Comparison of ENCODE assay signal across 1 cellular context in the genomic region with DNA sequence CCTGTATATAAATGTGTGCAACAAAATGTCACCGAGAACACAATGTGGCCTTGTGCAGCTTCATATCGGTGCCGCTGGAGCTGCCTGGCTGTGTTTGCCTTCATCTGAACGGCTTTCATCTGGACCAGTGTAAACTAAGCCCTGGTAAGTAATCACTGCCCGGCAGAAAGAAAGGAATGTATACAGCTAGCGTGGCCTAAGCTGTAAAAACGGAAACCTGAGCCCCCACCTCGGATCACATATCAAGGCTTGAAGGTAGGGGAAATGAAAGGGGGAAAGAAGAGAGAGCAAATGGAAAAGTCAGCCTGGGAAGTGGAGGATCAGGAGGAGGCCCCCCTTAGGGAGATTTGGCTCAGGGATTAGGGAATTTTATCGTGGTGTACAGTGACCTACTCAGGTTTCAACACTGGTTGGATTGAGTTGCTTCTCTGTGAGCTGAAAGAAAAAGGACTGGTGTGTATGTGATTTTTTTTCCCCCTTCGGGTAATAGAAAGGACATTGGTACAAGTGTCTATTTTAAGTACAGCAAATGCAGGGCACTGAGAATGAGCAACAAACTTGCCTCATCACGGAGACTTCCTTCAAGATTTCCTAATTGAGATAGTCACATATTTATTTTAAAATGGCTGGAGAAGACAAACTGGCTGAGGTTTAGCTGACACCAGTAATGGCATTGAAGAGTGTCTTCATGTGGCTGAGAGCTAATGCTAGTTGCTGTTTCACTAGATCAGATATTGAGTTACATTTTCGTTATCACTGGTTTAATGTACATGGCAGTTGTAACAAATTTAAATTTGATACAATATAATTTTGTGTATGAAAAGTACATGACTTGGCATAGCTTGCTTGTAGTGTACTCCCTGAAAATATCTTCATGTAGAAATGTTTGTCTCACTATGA.
TF ChIP-seq lines count a peak whose summit lies in the region.

No MANE protein-coding gene starts in this region.

TF ChIP-seq in HepG2, 621 proteins besides CTCF, POLR2A, EP300 and RAD21 (continued from another document and continues in another):
- no peak for TF ChIP-seq NR2F6 (IDR thresholded peaks at IDR 0.05)
- peak; percentile 63; the same call in 1 of the 2 replicates for TF ChIP-seq NR2F6 (CRISPR knock-in tag; IDR thresholded peaks at IDR 0.05)
- TF ChIP-seq FLYWCH1 (CRISPR knock-in tag; IDR thresholded peaks at IDR 0.05) = no peak
- no peak for TF ChIP-seq ELF4 (CRISPR knock-in tag; IDR thresholded peaks at IDR 0.05; ENCODE audit: borderline replicate concordance)
- TF ChIP-seq CENPT (CRISPR knock-in tag; IDR thresholded peaks at IDR 0.05; ENCODE audit: low read depth) = no peak
- no peak for TF ChIP-seq HCFC1 (IDR thresholded peaks at IDR 0.05; ENCODE audit: low read depth, low read length)
- TF ChIP-seq KDM2A (CRISPR knock-in tag; IDR thresholded peaks at IDR 0.05; ENCODE audit: borderline replicate concordance, low read depth) = peak; percentile 73; the same call in 1 of the 2 replicates
- peak; percentile 74; the same call in 1 of the 2 replicates for TF ChIP-seq ZNF878 (CRISPR knock-in tag; IDR thresholded peaks at IDR 0.05)
- TF ChIP-seq, protein P1, sequence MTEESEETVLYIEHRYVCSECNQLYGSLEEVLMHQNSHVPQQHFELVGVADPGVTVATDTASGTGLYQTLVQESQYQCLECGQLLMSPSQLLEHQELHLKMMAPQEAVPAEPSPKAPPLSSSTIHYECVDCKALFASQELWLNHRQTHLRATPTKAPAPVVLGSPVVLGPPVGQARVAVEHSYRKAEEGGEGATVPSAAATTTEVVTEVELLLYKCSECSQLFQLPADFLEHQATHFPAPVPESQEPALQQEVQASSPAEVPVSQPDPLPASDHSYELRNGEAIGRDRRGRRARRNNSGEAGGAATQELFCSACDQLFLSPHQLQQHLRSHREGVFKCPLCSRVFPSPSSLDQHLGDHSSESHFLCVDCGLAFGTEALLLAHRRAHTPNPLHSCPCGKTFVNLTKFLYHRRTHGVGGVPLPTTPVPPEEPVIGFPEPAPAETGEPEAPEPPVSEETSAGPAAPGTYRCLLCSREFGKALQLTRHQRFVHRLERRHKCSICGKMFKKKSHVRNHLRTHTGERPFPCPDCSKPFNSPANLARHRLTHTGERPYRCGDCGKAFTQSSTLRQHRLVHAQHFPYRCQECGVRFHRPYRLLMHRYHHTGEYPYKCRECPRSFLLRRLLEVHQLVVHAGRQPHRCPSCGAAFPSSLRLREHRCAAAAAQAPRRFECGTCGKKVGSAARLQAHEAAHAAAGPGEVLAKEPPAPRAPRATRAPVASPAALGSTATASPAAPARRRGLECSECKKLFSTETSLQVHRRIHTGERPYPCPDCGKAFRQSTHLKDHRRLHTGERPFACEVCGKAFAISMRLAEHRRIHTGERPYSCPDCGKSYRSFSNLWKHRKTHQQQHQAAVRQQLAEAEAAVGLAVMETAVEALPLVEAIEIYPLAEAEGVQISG (CRISPR knock-in tag; IDR thresholded peaks at IDR 0.05) = peak; percentile 72
- TF ChIP-seq SMAD3 (CRISPR knock-in tag; IDR thresholded peaks at IDR 0.05) = peak; percentile 82
- TF ChIP-seq, protein P2, sequence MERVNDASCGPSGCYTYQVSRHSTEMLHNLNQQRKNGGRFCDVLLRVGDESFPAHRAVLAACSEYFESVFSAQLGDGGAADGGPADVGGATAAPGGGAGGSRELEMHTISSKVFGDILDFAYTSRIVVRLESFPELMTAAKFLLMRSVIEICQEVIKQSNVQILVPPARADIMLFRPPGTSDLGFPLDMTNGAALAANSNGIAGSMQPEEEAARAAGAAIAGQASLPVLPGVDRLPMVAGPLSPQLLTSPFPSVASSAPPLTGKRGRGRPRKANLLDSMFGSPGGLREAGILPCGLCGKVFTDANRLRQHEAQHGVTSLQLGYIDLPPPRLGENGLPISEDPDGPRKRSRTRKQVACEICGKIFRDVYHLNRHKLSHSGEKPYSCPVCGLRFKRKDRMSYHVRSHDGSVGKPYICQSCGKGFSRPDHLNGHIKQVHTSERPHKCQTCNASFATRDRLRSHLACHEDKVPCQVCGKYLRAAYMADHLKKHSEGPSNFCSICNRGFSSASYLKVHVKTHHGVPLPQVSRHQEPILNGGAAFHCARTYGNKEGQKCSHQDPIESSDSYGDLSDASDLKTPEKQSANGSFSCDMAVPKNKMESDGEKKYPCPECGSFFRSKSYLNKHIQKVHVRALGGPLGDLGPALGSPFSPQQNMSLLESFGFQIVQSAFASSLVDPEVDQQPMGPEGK (CRISPR knock-in tag; IDR thresholded peaks at IDR 0.05) = peak; percentile 95
- no peak; the same call in 1 of the 2 replicates for TF ChIP-seq ZNF816 (CRISPR knock-in tag; IDR thresholded peaks at IDR 0.05; ENCODE audit: borderline replicate concordance)
- TF ChIP-seq, protein P3, sequence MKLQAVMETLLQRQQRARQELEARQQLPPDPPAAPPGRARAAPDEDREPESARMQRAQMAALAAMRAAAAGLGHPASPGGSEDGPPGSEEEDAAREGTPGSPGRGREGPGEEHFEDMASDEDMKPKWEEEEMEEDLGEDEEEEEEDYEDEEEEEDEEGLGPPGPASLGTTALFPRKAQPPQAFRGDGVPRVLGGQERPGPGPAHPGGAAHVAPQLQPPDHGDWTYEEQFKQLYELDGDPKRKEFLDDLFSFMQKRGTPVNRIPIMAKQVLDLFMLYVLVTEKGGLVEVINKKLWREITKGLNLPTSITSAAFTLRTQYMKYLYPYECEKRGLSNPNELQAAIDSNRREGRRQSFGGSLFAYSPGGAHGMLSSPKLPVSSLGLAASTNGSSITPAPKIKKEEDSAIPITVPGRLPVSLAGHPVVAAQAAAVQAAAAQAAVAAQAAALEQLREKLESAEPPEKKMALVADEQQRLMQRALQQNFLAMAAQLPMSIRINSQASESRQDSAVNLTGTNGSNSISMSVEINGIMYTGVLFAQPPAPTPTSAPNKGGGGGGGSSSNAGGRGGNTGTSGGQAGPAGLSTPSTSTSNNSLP (IDR thresholded peaks at IDR 0.05; ENCODE audit: low read depth, low read length) = peak; percentile 87
- TF ChIP-seq ASH2L (IDR thresholded peaks at IDR 0.05; ENCODE audit: insufficient read length, low read depth, low read length) = peak; percentile 92
- no peak for TF ChIP-seq SOX6 (IDR thresholded peaks at IDR 0.05)
- peak; percentile 88 for TF ChIP-seq SOX6 (CRISPR knock-in tag; IDR thresholded peaks at IDR 0.05)
- TF ChIP-seq, protein P4, sequence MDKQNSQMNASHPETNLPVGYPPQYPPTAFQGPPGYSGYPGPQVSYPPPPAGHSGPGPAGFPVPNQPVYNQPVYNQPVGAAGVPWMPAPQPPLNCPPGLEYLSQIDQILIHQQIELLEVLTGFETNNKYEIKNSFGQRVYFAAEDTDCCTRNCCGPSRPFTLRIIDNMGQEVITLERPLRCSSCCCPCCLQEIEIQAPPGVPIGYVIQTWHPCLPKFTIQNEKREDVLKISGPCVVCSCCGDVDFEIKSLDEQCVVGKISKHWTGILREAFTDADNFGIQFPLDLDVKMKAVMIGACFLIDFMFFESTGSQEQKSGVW (CRISPR knock-in tag; IDR thresholded peaks at IDR 0.05; ENCODE audit: borderline replicate concordance) = no peak
- peak; percentile 49; the same call in 1 of the 2 replicates for TF ChIP-seq ZFY (CRISPR knock-in tag; IDR thresholded peaks at IDR 0.05)
- TF ChIP-seq ZNF547 (CRISPR knock-in tag; IDR thresholded peaks at IDR 0.05) = no peak
- TF ChIP-seq ISX (CRISPR knock-in tag; conservative IDR thresholded peaks at IDR 0.05) = no peak
- no peak for TF ChIP-seq EZH2 (conservative IDR thresholded peaks at IDR 0.05; ENCODE audit: low read depth, low read length)
- TF ChIP-seq, protein P5, sequence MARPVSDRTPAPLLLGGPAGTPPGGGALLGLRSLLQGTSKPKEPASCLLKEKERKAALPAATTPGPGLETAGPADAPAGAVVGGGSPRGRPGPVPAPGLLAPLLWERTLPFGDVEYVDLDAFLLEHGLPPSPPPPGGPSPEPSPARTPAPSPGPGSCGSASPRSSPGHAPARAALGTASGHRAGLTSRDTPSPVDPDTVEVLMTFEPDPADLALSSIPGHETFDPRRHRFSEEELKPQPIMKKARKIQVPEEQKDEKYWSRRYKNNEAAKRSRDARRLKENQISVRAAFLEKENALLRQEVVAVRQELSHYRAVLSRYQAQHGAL (CRISPR knock-in tag; IDR thresholded peaks at IDR 0.05; ENCODE audit: not compliant biosample characterization) = no peak
- TF ChIP-seq PCBP1 (IDR thresholded peaks at IDR 0.05; ENCODE audit: borderline replicate concordance, low read depth, low read length) = no peak
- TF ChIP-seq ZNF879 (CRISPR knock-in tag; IDR thresholded peaks at IDR 0.05) = no peak
- TF ChIP-seq, protein P6, sequence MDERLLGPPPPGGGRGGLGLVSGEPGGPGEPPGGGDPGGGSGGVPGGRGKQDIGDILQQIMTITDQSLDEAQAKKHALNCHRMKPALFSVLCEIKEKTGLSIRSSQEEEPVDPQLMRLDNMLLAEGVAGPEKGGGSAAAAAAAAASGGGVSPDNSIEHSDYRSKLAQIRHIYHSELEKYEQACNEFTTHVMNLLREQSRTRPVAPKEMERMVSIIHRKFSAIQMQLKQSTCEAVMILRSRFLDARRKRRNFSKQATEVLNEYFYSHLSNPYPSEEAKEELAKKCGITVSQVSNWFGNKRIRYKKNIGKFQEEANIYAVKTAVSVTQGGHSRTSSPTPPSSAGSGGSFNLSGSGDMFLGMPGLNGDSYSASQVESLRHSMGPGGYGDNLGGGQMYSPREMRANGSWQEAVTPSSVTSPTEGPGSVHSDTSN (CRISPR knock-in tag; IDR thresholded peaks at IDR 0.05) = no peak; the same call in 1 of the 2 replicates
- TF ChIP-seq KDM6A (CRISPR knock-in tag; IDR thresholded peaks at IDR 0.05; ENCODE audit: low read depth) = 0 out of 2 replicates have a peak, but pooled peaks have one; percentile 49
- TF ChIP-seq, protein P7, sequence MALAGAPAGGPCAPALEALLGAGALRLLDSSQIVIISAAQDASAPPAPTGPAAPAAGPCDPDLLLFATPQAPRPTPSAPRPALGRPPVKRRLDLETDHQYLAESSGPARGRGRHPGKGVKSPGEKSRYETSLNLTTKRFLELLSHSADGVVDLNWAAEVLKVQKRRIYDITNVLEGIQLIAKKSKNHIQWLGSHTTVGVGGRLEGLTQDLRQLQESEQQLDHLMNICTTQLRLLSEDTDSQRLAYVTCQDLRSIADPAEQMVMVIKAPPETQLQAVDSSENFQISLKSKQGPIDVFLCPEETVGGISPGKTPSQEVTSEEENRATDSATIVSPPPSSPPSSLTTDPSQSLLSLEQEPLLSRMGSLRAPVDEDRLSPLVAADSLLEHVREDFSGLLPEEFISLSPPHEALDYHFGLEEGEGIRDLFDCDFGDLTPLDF (CRISPR knock-in tag; IDR thresholded peaks at IDR 0.05) = no peak
- TF ChIP-seq, protein P8, sequence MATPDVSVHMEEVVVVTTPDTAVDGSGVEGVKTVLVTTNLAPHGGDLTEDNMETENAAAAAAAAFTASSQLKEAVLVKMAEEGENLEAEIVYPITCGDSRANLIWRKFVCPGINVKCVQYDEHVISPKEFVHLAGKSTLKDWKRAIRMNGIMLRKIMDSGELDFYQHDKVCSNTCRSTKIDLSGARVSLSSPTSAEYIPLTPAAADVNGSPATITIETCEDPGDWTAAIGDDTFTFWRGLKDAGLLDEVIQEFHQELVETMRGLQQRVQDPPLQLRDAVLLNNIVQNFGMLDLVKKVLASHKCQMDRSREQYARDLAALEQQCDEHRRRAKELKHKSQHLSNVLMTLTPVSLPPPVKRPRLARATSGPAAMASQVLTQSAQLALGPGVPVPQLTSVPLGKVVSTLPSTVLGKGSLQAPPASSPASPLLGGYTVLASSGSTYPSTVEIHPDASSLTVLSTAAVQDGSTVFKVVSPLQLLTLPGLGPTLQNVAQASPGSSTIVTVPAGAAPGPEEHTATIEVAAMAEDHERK (CRISPR knock-in tag; IDR thresholded peaks at IDR 0.05; ENCODE audit: low read depth) = no peak
- TF ChIP-seq, protein P9, sequence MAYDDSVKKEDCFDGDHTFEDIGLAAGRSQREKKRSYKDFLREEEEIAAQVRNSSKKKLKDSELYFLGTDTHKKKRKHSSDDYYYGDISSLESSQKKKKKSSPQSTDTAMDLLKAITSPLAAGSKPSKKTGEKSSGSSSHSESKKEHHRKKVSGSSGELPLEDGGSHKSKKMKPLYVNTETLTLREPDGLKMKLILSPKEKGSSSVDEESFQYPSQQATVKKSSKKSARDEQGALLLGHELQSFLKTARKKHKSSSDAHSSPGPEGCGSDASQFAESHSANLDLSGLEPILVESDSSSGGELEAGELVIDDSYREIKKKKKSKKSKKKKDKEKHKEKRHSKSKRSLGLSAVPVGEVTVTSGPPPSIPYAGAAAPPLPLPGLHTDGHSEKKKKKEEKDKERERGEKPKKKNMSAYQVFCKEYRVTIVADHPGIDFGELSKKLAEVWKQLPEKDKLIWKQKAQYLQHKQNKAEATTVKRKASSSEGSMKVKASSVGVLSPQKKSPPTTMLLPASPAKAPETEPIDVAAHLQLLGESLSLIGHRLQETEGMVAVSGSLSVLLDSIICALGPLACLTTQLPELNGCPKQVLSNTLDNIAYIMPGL (CRISPR knock-in tag; IDR thresholded peaks at IDR 0.05; ENCODE audit: borderline replicate concordance in 1 of 2, low read depth in 1 of 2) = peak; percentile 60 to 67; a peak in 2 of 4 replicates
- TF ChIP-seq ZNF839 (CRISPR knock-in tag; IDR thresholded peaks at IDR 0.05; ENCODE audit: borderline replicate concordance) = no peak
- TF ChIP-seq ZNF550 (CRISPR knock-in tag; IDR thresholded peaks at IDR 0.05; ENCODE audit: borderline replicate concordance) = no peak
- peak; percentile 90 for TF ChIP-seq NCOA2 (CRISPR knock-in tag; IDR thresholded peaks at IDR 0.05)
- TF ChIP-seq, protein P10, sequence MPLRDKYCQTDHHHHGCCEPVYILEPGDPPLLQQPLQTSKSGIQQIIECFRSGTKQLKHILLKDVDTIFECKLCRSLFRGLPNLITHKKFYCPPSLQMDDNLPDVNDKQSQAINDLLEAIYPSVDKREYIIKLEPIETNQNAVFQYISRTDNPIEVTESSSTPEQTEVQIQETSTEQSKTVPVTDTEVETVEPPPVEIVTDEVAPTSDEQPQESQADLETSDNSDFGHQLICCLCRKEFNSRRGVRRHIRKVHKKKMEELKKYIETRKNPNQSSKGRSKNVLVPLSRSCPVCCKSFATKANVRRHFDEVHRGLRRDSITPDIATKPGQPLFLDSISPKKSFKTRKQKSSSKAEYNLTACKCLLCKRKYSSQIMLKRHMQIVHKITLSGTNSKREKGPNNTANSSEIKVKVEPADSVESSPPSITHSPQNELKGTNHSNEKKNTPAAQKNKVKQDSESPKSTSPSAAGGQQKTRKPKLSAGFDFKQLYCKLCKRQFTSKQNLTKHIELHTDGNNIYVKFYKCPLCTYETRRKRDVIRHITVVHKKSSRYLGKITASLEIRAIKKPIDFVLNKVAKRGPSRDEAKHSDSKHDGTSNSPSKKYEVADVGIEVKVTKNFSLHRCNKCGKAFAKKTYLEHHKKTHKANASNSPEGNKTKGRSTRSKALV (CRISPR knock-in tag; IDR thresholded peaks at IDR 0.05) = no peak
- TF ChIP-seq ZNF317 (CRISPR knock-in tag; IDR thresholded peaks at IDR 0.05) = no peak
- no peak for TF ChIP-seq ZNF451 (CRISPR knock-in tag; IDR thresholded peaks at IDR 0.05)
- TF ChIP-seq, protein P11, sequence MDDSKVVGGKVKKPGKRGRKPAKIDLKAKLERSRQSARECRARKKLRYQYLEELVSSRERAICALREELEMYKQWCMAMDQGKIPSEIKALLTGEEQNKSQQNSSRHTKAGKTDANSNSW (CRISPR knock-in tag; IDR thresholded peaks at IDR 0.05; ENCODE audit: borderline replicate concordance) = no peak
- TF ChIP-seq, protein P12, sequence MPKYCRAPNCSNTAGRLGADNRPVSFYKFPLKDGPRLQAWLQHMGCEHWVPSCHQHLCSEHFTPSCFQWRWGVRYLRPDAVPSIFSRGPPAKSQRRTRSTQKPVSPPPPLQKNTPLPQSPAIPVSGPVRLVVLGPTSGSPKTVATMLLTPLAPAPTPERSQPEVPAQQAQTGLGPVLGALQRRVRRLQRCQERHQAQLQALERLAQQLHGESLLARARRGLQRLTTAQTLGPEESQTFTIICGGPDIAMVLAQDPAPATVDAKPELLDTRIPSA (CRISPR knock-in tag; IDR thresholded peaks at IDR 0.05; ENCODE audit: borderline replicate concordance) = no peak
- TF ChIP-seq ARNTL (CRISPR knock-in tag; IDR thresholded peaks at IDR 0.05) = peak; percentile 47; the same call in 1 of the 2 replicates
- no peak for TF ChIP-seq JDP2 (CRISPR knock-in tag; IDR thresholded peaks at IDR 0.05; ENCODE audit: borderline replicate concordance)
